9 cellular contexts compared by ENCODE assay signal in genomic region chr16:3101018-3101840, GRCh38. TPM values are rescaled to one million over a fixed set of nuclear protein-coding genes. Genes with fewer than 3 reads are reported as not detected.
DNase-seq lines count a peak whose midpoint lies in the region; ATAC-seq, FAIRE-seq and TF ChIP-seq lines count a peak whose summit lies in the region.
"Had no signal": no experiment of that assay in that cellular context is flagged by ENCODE, and none has a peak within 500 bp of the region (broad histone marks: within the 10 kb centered on the region; RNA-seq: fewer than 3 reads in every experiment).

No MANE protein-coding gene starts in this region.

- H3K4me1 ChIP-seq in kidney (ENCODE audit: control insufficient read depth in 1 of 2, insufficient read depth in 1 of 2, low read depth in 1 of 2, low read length in 2 of 2) = peaks cover 0 to 9% of the 10 kb centered on the region in 2 donors
- peaks cover 25% of the 10 kb centered on the region for H3K4me1 ChIP-seq in thymus (ENCODE audit: control insufficient read depth, insufficient read depth, low read length)

- no peaks in the 10 kb centered on the region for H3K36me3 ChIP-seq in kidney (ENCODE audit: control insufficient read depth in 1 of 2, insufficient read depth in 2 of 2, low read length in 2 of 2)
- H3K36me3 ChIP-seq in thymus (ENCODE audit: control insufficient read depth, insufficient read depth) = no peaks in the 10 kb centered on the region

- FAIRE-seq in kidney (lab: Jason Lieb, UNC) = no peak
- FAIRE-seq: colon had no signal

- H3K27me3 ChIP-seq in thymus (ENCODE audit: control insufficient read depth, insufficient read depth) = no peaks in the 10 kb centered on the region

- no peak for ATAC-seq in HG03354 (IDR thresholded peaks at IDR 0.05; ENCODE audit: poor library complexity, severe bottlenecking, unreplicated experiment)

- H3K9me3 ChIP-seq in kidney (ENCODE audit: control insufficient read depth in 1 of 2, low read length in 2 of 2) (no peaks in the 10 kb centered on the region), thymus (ENCODE audit: control insufficient read depth) (no peaks in the 10 kb centered on the region)

- 54% methylated on average over 29 of the region's 29 CpGs for WGBS in thymus

- TF ChIP-seq CTCF in kidney (IDR thresholded peaks at IDR 0.05; ENCODE audit: borderline replicate concordance, extremely low read depth, insufficient read depth) = peak; percentile 33

- peak; percentile 67 for DNase-seq in activated CD8-positive, alpha-beta memory T cell treated with anti-CD3 and anti-CD28 coated beads for 24 hours
- no peak for DNase-seq in activated CD8-positive, alpha-beta memory T cell treated with anti-CD3 and anti-CD28 coated beads, Interleukin-2, amount 50 U/mL, for 4 hours
- DNase-seq in NCI-H460 (ENCODE audit: extremely low read depth, low read depth) (peak; percentile 41), kidney (peak; percentile 11)
- peak; percentile 48 for DNase-seq in activated naive CD4-positive, alpha-beta T cell treated with Interleukin-2 at 50 U/mL for 16 hours
- DNase-seq in activated CD4-positive, CD25-positive, alpha-beta regulatory T cell (lab: John Stamatoyannopoulos, UW) = no peak

- H3K4me3 ChIP-seq in kidney (ENCODE audit: low read length in 2 of 2) = no peak overlapping the region
- no peak overlapping the region for H3K4me3 ChIP-seq in thymus (ENCODE audit: low read length)

- H3K27ac ChIP-seq in kidney (ENCODE audit: low read depth in 2 of 2, low read length in 2 of 2) (no peak overlapping the region), thymus (ENCODE audit: low read depth) (peak overlapping the region; percentile 31)

- intact Hi-C loops in kidney (cut with DNase I) = no loop called here

- no peak overlapping the region for H3K9ac ChIP-seq in kidney (ENCODE audit: low read length in 2 of 2)

RNA-seq across cellular contexts. Expression of gene ZSCAN10, which starts 2.1 kb away (rescaled TPM):
- 0.05 and 0.38 TPM in 2 replicates for total RNA-seq in NCI-H460 (2014; rRNA removed; shearing (Covaris generic))
- polyA plus RNA-seq in NCI-H460 (2014; cell fraction: nucleus; rRNA removed) = 0.58 TPM in 1 of 2 replicates, not detected in the other
- total RNA-seq in kidney = not detected
- polyA plus RNA-seq in kidney (ENCODE audit: insufficient read depth, low read depth, low replicate concordance) = not detected
- 0.11 TPM for polyA plus RNA-seq in thymus

RNA-seq across cellular contexts. Expression of gene ZNF205, which starts 11.2 kb away (rescaled TPM):
- 12.0 and 13.5 TPM in 2 replicates for total RNA-seq in NCI-H460 (2014; rRNA removed; shearing (Covaris generic))
- polyA plus RNA-seq in NCI-H460 (2014; cell fraction: nucleus; rRNA removed) = 22.6 and 32.1 TPM in 2 replicates
- total RNA-seq in kidney = 12.7 TPM
- polyA plus RNA-seq in kidney (ENCODE audit: insufficient read depth, low read depth, low replicate concordance) (14.1 TPM), thymus (9.3 TPM)

RNA-seq across cellular contexts. Expression of gene ZNF213, which starts 33.6 kb away (rescaled TPM):
- 4.5 and 5.0 TPM in 2 replicates for total RNA-seq in NCI-H460 (2014; rRNA removed; shearing (Covaris generic))
- polyA plus RNA-seq in NCI-H460 (2014; cell fraction: nucleus; rRNA removed) = 3.2 and 7.9 TPM in 2 replicates
- total RNA-seq in kidney = 12.5 TPM
- 5.6 TPM for polyA plus RNA-seq in kidney (ENCODE audit: insufficient read depth, low read depth, low replicate concordance)
- 5.2 TPM for polyA plus RNA-seq in thymus

RNA-seq across cellular contexts. Expression of gene IL32, which starts 35.8 kb away (rescaled TPM):
- 0.38 and 0.47 TPM in 2 replicates for total RNA-seq in NCI-H460 (2014; rRNA removed; shearing (Covaris generic))
- polyA plus RNA-seq in NCI-H460 (2014; cell fraction: nucleus; rRNA removed) = 0.32 TPM in 1 of 2 replicates, not detected in the other
- 181 TPM for total RNA-seq in kidney
- 495 TPM for polyA plus RNA-seq in kidney (ENCODE audit: insufficient read depth, low read depth, low replicate concordance)
- 343 TPM for polyA plus RNA-seq in thymus

RNA-seq across cellular contexts. Expression of gene MMP25, which starts 54.9 kb away (rescaled TPM):
- 0.14 and 0.25 TPM in 2 replicates for total RNA-seq in NCI-H460 (2014; rRNA removed; shearing (Covaris generic))
- not detected in 2 replicates for polyA plus RNA-seq in NCI-H460 (2014; cell fraction: nucleus; rRNA removed)
- 1.7 TPM for total RNA-seq in kidney
- polyA plus RNA-seq in kidney (ENCODE audit: insufficient read depth, low read depth, low replicate concordance) = 0.65 TPM
- polyA plus RNA-seq in thymus = 2.9 TPM

Comparison
In these comparisons a context has a peak if more than half of its experiments do, and no peak if none do; other contexts are left out.
1. DNase-seq: peak in activated CD8-positive, alpha-beta memory T cell treated with anti-CD3 and anti-CD28 coated beads for 24 hours (single experiment), NCI-H460 (single experiment), activated naive CD4-positive, alpha-beta T cell treated with Interleukin-2 at 50 U/mL for 16 hours (single experiment) and kidney (single experiment); none in activated CD8-positive, alpha-beta memory T cell treated with anti-CD3 and anti-CD28 coated beads, Interleukin-2, amount 50 U/mL, for 4 hours (single experiment) and activated CD4-positive, CD25-positive, alpha-beta regulatory T cell (0 of 4).